In genomic region chr14:65810326-65810725, GRCh38 we compare ENCODE assay signal across 17 cellular contexts.
A peak's percentile ranks its signal among the peaks of the same experiment; 100 is the strongest.
DNase-seq lines count a peak whose midpoint lies in the region; ATAC-seq and TF ChIP-seq lines count a peak whose summit lies in the region.
"Had no signal": no experiment of that assay in that cellular context is flagged by ENCODE, and none has a peak within 500 bp of the region (broad histone marks: within the 10 kb centered on the region; RNA-seq: fewer than 3 reads in every experiment).

No MANE protein-coding gene starts in this region.

- H3K4me1 Mint-ChIP-seq in neural progenitor cell: peaks cover 17% of the 10 kb centered on the region
- H3K4me1 Mint-ChIP-seq: IgD-negative memory B cell had no signal

- H3K79me2 ChIP-seq in neural progenitor cell (ENCODE audit: low read depth): no peaks in the 10 kb centered on the region

- H3K27ac ChIP-seq in neural progenitor cell: peak overlapping the region; percentile 4
- H3K27ac ChIP-seq: C4-2B, SK-N-MC had no signal

- no peak for ATAC-seq in HG03520 (IDR thresholded peaks at IDR 0.05; ENCODE audit: unreplicated experiment)

- no peak overlapping the region for H3K27ac Mint-ChIP-seq in neural progenitor cell
- H3K27ac Mint-ChIP-seq: H9, IgD-negative memory B cell had no signal

- no peak overlapping the region for H3K4me3 Mint-ChIP-seq in neural progenitor cell
- H3K4me3 Mint-ChIP-seq: H9, IgD-negative memory B cell had no signal

- H3K9ac ChIP-seq in neural progenitor cell: no peak overlapping the region

- H3K36me3 ChIP-seq in HAP-1 (replicated peaks) (no peaks in the 10 kb centered on the region), neural progenitor cell (no peaks in the 10 kb centered on the region)

- H3K27me3 Mint-ChIP-seq in neural progenitor cell (ENCODE audit: insufficient read depth, low read depth): peaks cover 2% of the 10 kb centered on the region

- no peaks in the 10 kb centered on the region for H4K20me1 ChIP-seq in neural progenitor cell (ENCODE audit: low read depth)

- H3K9me3 ChIP-seq in HAP-1 (peaks cover 3% of the 10 kb centered on the region), neural progenitor cell (ENCODE audit: low read depth) (no peaks in the 10 kb centered on the region)

- no peak overlapping the region for H2AFZ ChIP-seq in neural progenitor cell (replicated peaks)

- peaks cover 35% of the 10 kb centered on the region for H3F3A ChIP-seq in neural progenitor cell (ENCODE audit: low read depth)

- no peaks in the 10 kb centered on the region for H3K36me3 Mint-ChIP-seq in neural progenitor cell
- H3K36me3 Mint-ChIP-seq: IgD-negative memory B cell had no signal

- no peaks in the 10 kb centered on the region for H3K27me3 ChIP-seq in HAP-1 (ENCODE audit: low read depth)
- H3K27me3 ChIP-seq in neural progenitor cell: no peaks in the 10 kb centered on the region

- DNase-seq in HAP-1 (ENCODE audit: low spot score in 2 of 2) (peak; percentile 22 to 35), NCI-H510A (lab: John Stamatoyannopoulos, UW) (peak; percentile 11), dermis blood vessel endothelial cell (peak; percentile 20), neural progenitor cell (ENCODE audit: low spot score) (peak; percentile 66), nucleus accumbens (lab: John Stamatoyannopoulos, UW) (no peak)
- DNase-seq in effector CD4-positive, alpha-beta T cell: no peak
- DNase-seq in stimulated activated CD4-positive, alpha-beta T cell treated with anti-CD3 and anti-CD28 coated beads, Interleukin-2, amount 100 ng/mL, for 48 hours: no peak
- DNase-seq: GDM1, H9, Karpas-422, NCI-H1436 treated with DMSO at 0.1 percent for 48 hours, NCI-H524 treated with DMSO at 0.1 percent for 48 hours, OCI-M1 had no signal

- H3K9me3 Mint-ChIP-seq in neural progenitor cell: no peaks in the 10 kb centered on the region
- H3K9me3 Mint-ChIP-seq: H9 had no signal

- peak overlapping the region; percentile 53 for H3K4me2 ChIP-seq in neural progenitor cell

- peaks cover 9% of the 10 kb centered on the region for H3K4me1 ChIP-seq in HAP-1
- H3K4me1 ChIP-seq in neural progenitor cell: peaks cover 36% of the 10 kb centered on the region

- in situ Hi-C loops in HAP-1 (cut with MboI; ENCODE audit: low sequenced_read_pairs): no loop called here

- no peak for TF ChIP-seq CTCF in neural progenitor cell (IDR thresholded peaks at IDR 0.05)

- H3K4me3 ChIP-seq in HAP-1 (no peak overlapping the region), neural progenitor cell (no peak overlapping the region)
- H3K4me3 ChIP-seq: SK-N-MC had no signal

Comparison
In these comparisons a context has a peak if more than half of its experiments do, and no peak if none do; other contexts are left out.
1. DNase-seq: peak in HAP-1 (2 of 2), NCI-H510A (single experiment), dermis blood vessel endothelial cell (single experiment) and neural progenitor cell (single experiment); none in effector CD4-positive, alpha-beta T cell (single experiment), stimulated activated CD4-positive, alpha-beta T cell treated with anti-CD3 and anti-CD28 coated beads, Interleukin-2, amount 100 ng/mL, for 48 hours (0 of 2) and nucleus accumbens (0 of 56).